24 cellular contexts compared by ENCODE assay signal in the genomic region with DNA sequence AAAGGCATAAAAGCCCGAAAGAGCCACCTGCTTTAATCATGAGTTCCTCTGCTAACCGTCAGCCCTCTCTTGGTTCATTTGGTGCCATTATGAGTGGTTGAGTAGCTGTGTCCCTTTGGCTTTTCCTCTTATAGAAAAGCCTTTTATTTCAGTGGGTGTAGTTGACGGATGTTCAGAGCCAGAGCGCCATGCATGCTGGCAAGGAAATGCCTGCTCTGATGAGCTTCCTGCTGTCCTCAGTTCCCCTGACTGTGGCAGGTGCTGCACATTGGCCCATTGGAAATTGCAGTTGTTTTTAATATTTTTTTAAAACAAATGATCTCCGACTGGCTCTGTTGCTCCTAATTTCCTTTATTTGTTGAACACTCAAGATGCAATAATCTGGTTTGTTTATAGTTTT.
"Had no signal": no experiment of that assay in that cellular context is flagged by ENCODE, and none has a peak within 500 bp of the region (broad histone marks: within the 10 kb centered on the region; RNA-seq: fewer than 3 reads in every experiment).

No MANE protein-coding gene starts in this region.

- H3K36me3 Mint-ChIP-seq: activated naive CD8-positive, alpha-beta T cell had no signal

- H3K27me3 Mint-ChIP-seq: activated CD4-positive, alpha-beta T cell treated with anti-CD3 and anti-CD28 coated beads, Interleukin-2, amount 10 ng/mL, durations not matched to agents 24 days and 14 days; activated CD8-positive, alpha-beta T cell treated with anti-CD3 and anti-CD28 coated beads for 36 hours had no signal

- H3K27me3 ChIP-seq: body of pancreas, dorsolateral prefrontal cortex had no signal

- H3K4me3 Mint-ChIP-seq: activated CD4-positive, alpha-beta T cell treated with anti-CD3 and anti-CD28 coated beads for 36 hours; activated CD4-positive, alpha-beta T cell treated with anti-CD3 and anti-CD28 coated beads, Interleukin-2, amount 10 ng/mL, durations not matched to agents 24 days and 14 days; activated CD8-positive, alpha-beta T cell treated with anti-CD3 and anti-CD28 coated beads for 36 hours; activated naive CD8-positive, alpha-beta T cell; activated T-cell treated with anti-CD3 and anti-CD28 coated beads, Interleukin-2, amount 50 U/mL, for 4 hours; activated T-helper 17 cell treated with anti-CD3 and anti-CD28 coated beads, Interleukin-2, amount 50 U/mL, for 72 hours; endodermal cell had no signal

- H3K27ac Mint-ChIP-seq: activated CD4-positive, alpha-beta T cell treated with anti-CD3 and anti-CD28 coated beads for 36 hours; activated CD4-positive, alpha-beta T cell treated with anti-CD3 and anti-CD28 coated beads, Interleukin-2, amount 10 ng/mL, durations not matched to agents 24 days and 14 days; activated CD8-positive, alpha-beta T cell treated with anti-CD3 and anti-CD28 coated beads for 36 hours; activated naive CD8-positive, alpha-beta T cell; activated T-helper 17 cell treated with anti-CD3 and anti-CD28 coated beads, Interleukin-2, amount 50 U/mL, for 72 hours; endodermal cell had no signal

- H3K4me1 ChIP-seq: body of pancreas had no signal

- H3K4me3 ChIP-seq: body of pancreas, dorsolateral prefrontal cortex had no signal

- ATAC-seq: activated CD4-positive, alpha-beta T cell treated with anti-CD3 and anti-CD28 coated beads for 36 hours; activated CD8-positive, alpha-beta T cell treated with anti-CD3 and anti-CD28 coated beads for 36 hours; activated T-cell treated with anti-CD3 and anti-CD28 coated beads, Interleukin-2, amount 50 U/mL, for 4 hours; activated T-helper 17 cell treated with anti-CD3 and anti-CD28 coated beads, Interleukin-2, amount 50 U/mL, for 72 hours; body of pancreas; esophagus mucosa had no signal

- DNase-seq: activated CD4-positive, alpha-beta T cell treated with anti-CD3 and anti-CD28 coated beads for 36 hours; activated CD4-positive, alpha-beta T cell treated with anti-CD3 and anti-CD28 coated beads, Interleukin-2, amount 10 ng/mL, durations not matched to agents 24 days and 14 days; activated CD4-positive, CD25-positive, alpha-beta regulatory T cell; activated CD4-positive, CD25-positive, alpha-beta regulatory T cell treated with anti-CD3 and anti-CD28 coated beads, Interleukin-2, amount 50 U/mL, for 72 hours; activated CD8-positive, alpha-beta memory T cell treated with anti-CD3 and anti-CD28 coated beads for 24 hours; activated CD8-positive, alpha-beta T cell treated with anti-CD3 and anti-CD28 coated beads for 36 hours; activated effector memory CD4-positive, alpha-beta T cell treated with Interleukin-2 at 50 U/mL for 16 hours; activated gamma-delta T cell treated with Interleukin-2 at 50 U/mL for 16 hours; activated naive CD4-positive, alpha-beta T cell treated with anti-CD3 and anti-CD28 coated beads, Interleukin-2, amount 50 U/mL, for 16 hours; activated naive CD4-positive, alpha-beta T cell treated with Interleukin-2 at 50 U/mL for 16 hours; activated T-cell treated with anti-CD3 and anti-CD28 coated beads, Interleukin-2, amount 50 U/mL, for 4 hours; amygdala; aorta; body of pancreas; cortex of kidney; dorsolateral prefrontal cortex; effector memory CD4-positive, alpha-beta T cell; endodermal cell; foreskin fibroblast; head of caudate nucleus; hippocampal formation had no signal

- H3K27ac ChIP-seq: body of pancreas had no signal

- H3K9me3 Mint-ChIP-seq: activated CD4-positive, alpha-beta T cell treated with anti-CD3 and anti-CD28 coated beads, Interleukin-2, amount 10 ng/mL, durations not matched to agents 24 days and 14 days; activated CD8-positive, alpha-beta T cell treated with anti-CD3 and anti-CD28 coated beads for 36 hours; activated T-cell treated with anti-CD3 and anti-CD28 coated beads, Interleukin-2, amount 50 U/mL, for 4 hours; activated T-helper 17 cell treated with anti-CD3 and anti-CD28 coated beads, Interleukin-2, amount 50 U/mL, for 72 hours; endodermal cell had no signal

- H3K9me3 ChIP-seq: body of pancreas had no signal

- H3K4me1 Mint-ChIP-seq: activated CD4-positive, alpha-beta T cell treated with anti-CD3 and anti-CD28 coated beads for 36 hours; activated CD4-positive, alpha-beta T cell treated with anti-CD3 and anti-CD28 coated beads, Interleukin-2, amount 10 ng/mL, durations not matched to agents 24 days and 14 days; activated T-helper 17 cell treated with anti-CD3 and anti-CD28 coated beads, Interleukin-2, amount 50 U/mL, for 72 hours had no signal
